In the genomic region with DNA sequence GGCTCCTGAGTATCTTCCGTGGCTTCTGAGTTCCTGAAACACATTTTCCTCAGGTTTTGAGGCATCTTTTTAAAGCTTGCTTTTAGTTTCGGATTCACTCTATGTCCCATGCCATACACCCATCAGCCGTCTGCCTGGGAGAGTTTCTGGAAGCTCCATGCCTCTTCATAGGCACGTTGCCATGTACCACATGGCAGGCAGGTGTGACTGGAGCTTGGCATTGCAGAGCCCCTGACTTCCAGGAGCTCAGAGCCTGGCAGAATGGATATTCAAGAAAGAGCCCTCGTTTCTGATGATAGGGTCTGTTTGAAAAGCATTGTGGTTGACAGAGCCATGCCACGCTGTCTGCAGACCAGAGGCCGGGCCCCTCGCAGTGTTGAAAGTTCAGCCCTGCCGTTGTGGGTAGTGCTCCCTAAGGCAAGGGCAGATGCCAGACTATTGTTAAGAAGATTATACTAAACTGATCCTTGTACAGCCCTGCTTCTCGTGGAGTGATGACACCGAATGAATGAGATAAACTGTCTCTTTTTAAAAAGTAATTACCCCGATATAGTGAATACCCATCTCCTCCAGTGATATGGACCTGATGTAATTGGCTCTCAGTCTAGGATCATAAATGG, we compare ENCODE assay signal across 17 cellular contexts.
DNase-seq lines count a peak whose midpoint lies in the region; ATAC-seq and TF ChIP-seq lines count a peak whose summit lies in the region.
"Had no signal": no experiment of that assay in that cellular context is flagged by ENCODE, and none has a peak within 500 bp of the region (broad histone marks: within the 10 kb centered on the region; RNA-seq: fewer than 3 reads in every experiment).

No MANE protein-coding gene starts in this region.

- H3K9me3 Mint-ChIP-seq in brain (peaks cover 4 to 13% (median 10%) of the 10 kb centered on the region in 5 experiments), neural progenitor cell (peaks cover 7% of the 10 kb centered on the region), endothelial cell (ENCODE audit: unreplicated experiment) (no peaks in the 10 kb centered on the region)
- H3K9me3 Mint-ChIP-seq: H9, IgD-negative memory B cell had no signal

- DNase-seq in AG10803 (ENCODE audit: low read depth): peak; percentile 40
- DNase-seq in G401 (ENCODE audit: low spot score): peak; percentile 79
- DNase-seq in neural progenitor cell (ENCODE audit: low spot score): peak; percentile 7
- DNase-seq in effector memory CD4-positive, alpha-beta T cell: no peak
- DNase-seq in endothelial cell (ENCODE audit: low spot score): no peak
- no peak for DNase-seq in NCI-H1436 (lab: John Stamatoyannopoulos, UW)
- DNase-seq: AML-193; CD8-positive, alpha-beta T cell; DMS 273 treated with DMSO at 0.1 percent for 48 hours; H9; NCI-H2029; NCI-H2171 treated with DMSO at 0.1 percent for 48 hours had no signal

- TF ChIP-seq CTCF in AG10803 (conservative IDR thresholded peaks at IDR 0.05; ENCODE audit: low read length) (no peak), brain (conservative IDR thresholded peaks at IDR 0.05) (no peak), neural progenitor cell (IDR thresholded peaks at IDR 0.05) (no peak), endothelial cell (IDR thresholded peaks at IDR 0.05; ENCODE audit: unreplicated experiment) (no peak)

- peaks cover 40% of the 10 kb centered on the region for H4K20me1 ChIP-seq in neural progenitor cell (ENCODE audit: low read depth)

- in situ Hi-C loops in G401 (cut with HindIII; ENCODE audit: low sequenced_read_pairs): no loop called here

- peaks cover 8% of the 10 kb centered on the region for H3K36me3 ChIP-seq in neural progenitor cell
- H3K36me3 ChIP-seq in effector memory CD4-positive, alpha-beta T cell (ENCODE audit: control insufficient read depth, insufficient read depth, low read length): peaks cover 5% of the 10 kb centered on the region

- H2AFZ ChIP-seq in neural progenitor cell (replicated peaks): no peak overlapping the region

- H3K4me3 ChIP-seq in AG10803 (ENCODE audit: low read length): no peak overlapping the region
- no peak overlapping the region for H3K4me3 ChIP-seq in neural progenitor cell
- no peak overlapping the region for H3K4me3 ChIP-seq in effector memory CD4-positive, alpha-beta T cell (ENCODE audit: insufficient read depth, low read depth, low read length, poor library complexity, severe bottlenecking)
- H3K4me3 ChIP-seq: A549 had no signal

- H3K36me3 Mint-ChIP-seq in brain (peaks cover 52% of the 10 kb centered on the region), neural progenitor cell (peaks cover 34% of the 10 kb centered on the region), endothelial cell (ENCODE audit: low read depth, unreplicated experiment) (peaks cover 19% of the 10 kb centered on the region)

- no peak for ATAC-seq in HG03571 (IDR thresholded peaks at IDR 0.05; ENCODE audit: unreplicated experiment)
- ATAC-seq: A549; CD8-positive, alpha-beta T cell; Right ventricle myocardium inferior had no signal

- peaks cover 62% of the 10 kb centered on the region for H3K4me1 Mint-ChIP-seq in brain
- peaks cover 17% of the 10 kb centered on the region for H3K4me1 Mint-ChIP-seq in neural progenitor cell
- peaks cover 19% of the 10 kb centered on the region for H3K4me1 Mint-ChIP-seq in endothelial cell (ENCODE audit: unreplicated experiment)

- peaks cover 4% of the 10 kb centered on the region for H3F3A ChIP-seq in neural progenitor cell (ENCODE audit: low read depth)

- no peaks in the 10 kb centered on the region for H3K27me3 ChIP-seq in neural progenitor cell
- H3K27me3 ChIP-seq in effector memory CD4-positive, alpha-beta T cell (replicated peaks; ENCODE audit: control insufficient read depth, insufficient read depth, low read length, poor library complexity, severe bottlenecking): no peaks in the 10 kb centered on the region

- peaks cover 82% of the 10 kb centered on the region for H3K79me2 ChIP-seq in neural progenitor cell (ENCODE audit: low read depth)

- H3K27ac Mint-ChIP-seq in brain (peak overlapping the region in 3 of 5 experiments; percentile 20 to 34 (median 28)), neural progenitor cell (no peak overlapping the region), endothelial cell (ENCODE audit: unreplicated experiment) (no peak overlapping the region)

- peaks cover 16% of the 10 kb centered on the region for H3K4me1 ChIP-seq in neural progenitor cell
- H3K4me1 ChIP-seq in effector memory CD4-positive, alpha-beta T cell (ENCODE audit: control insufficient read depth, insufficient read depth, low read length, poor library complexity, severe bottlenecking): no peaks in the 10 kb centered on the region

- H3K27me3 Mint-ChIP-seq in brain: no peaks in the 10 kb centered on the region
- peaks cover 2% of the 10 kb centered on the region for H3K27me3 Mint-ChIP-seq in neural progenitor cell (ENCODE audit: insufficient read depth, low read depth)
- peaks cover 2% of the 10 kb centered on the region for H3K27me3 Mint-ChIP-seq in endothelial cell (ENCODE audit: unreplicated experiment)
- H3K27me3 Mint-ChIP-seq: IgD-negative memory B cell had no signal

- H3K4me2 ChIP-seq in neural progenitor cell: no peak overlapping the region
- H3K4me2 ChIP-seq: A549 had no signal

- H3K27ac ChIP-seq in neural progenitor cell: no peak overlapping the region
- no peak overlapping the region for H3K27ac ChIP-seq in effector memory CD4-positive, alpha-beta T cell (ENCODE audit: insufficient read depth, low read length, poor library complexity, severe bottlenecking)
- H3K27ac ChIP-seq: A549 had no signal

- no peak overlapping the region for H3K9ac ChIP-seq in neural progenitor cell

- H3K9me3 ChIP-seq in neural progenitor cell (ENCODE audit: low read depth): no peaks in the 10 kb centered on the region
- H3K9me3 ChIP-seq in effector memory CD4-positive, alpha-beta T cell (ENCODE audit: control insufficient read depth, low read length): peaks cover 3% of the 10 kb centered on the region
- H3K9me3 ChIP-seq: A549 had no signal

- H3K4me3 Mint-ChIP-seq in brain (no peak overlapping the region), neural progenitor cell (no peak overlapping the region), endothelial cell (ENCODE audit: unreplicated experiment) (no peak overlapping the region)
- H3K4me3 Mint-ChIP-seq: CD8-positive, alpha-beta T cell; H9 had no signal

Comparison
In these comparisons a context has a peak if more than half of its experiments do, and no peak if none do; other contexts are left out.
1. DNase-seq: peak in AG10803 (single experiment), G401 (single experiment) and neural progenitor cell (single experiment); none in effector memory CD4-positive, alpha-beta T cell (0 of 3), endothelial cell (single experiment) and NCI-H1436 (single experiment).
2. H3K27ac Mint-ChIP-seq: peak in brain (3 of 5); none in neural progenitor cell (single experiment) and endothelial cell (single experiment).